In the genomic region with DNA sequence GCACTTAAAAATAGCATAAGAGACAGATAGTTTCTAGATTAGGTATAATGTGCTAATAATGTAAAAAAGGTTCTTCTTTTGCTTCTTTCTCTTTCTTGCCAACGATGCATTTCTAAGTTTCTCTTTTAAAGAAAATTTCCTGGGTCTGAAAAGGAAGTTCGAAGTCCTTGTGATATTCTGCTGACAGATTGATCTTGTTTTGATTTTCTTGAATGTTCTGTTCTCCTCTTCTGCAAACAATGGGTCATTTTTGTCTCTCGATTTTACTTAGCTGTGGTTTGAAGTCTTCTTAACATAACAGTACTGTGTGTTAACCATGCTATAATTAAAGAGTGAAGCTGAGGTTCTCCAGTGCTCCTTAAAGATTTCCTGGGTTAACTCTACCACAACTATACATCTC, we compare ENCODE assay signal across 9 cellular contexts.
DNase-seq lines count a peak whose midpoint lies in the region; ATAC-seq and TF ChIP-seq lines count a peak whose summit lies in the region.
"Had no signal": no experiment of that assay in that cellular context is flagged by ENCODE, and none has a peak within 500 bp of the region (broad histone marks: within the 10 kb centered on the region; RNA-seq: fewer than 3 reads in every experiment).

No MANE protein-coding gene starts in this region.

- 56 to 63% (median 60%) methylated on average over 3 of the region's 3 CpGs for WGBS in ovary, 3 donors
- WGBS in GM23248 (ENCODE audit: low coverage in 1 of 2, low lambda C conversion rate in 2 of 2, missing lambda C conversion rate in 2 of 2), 2 experiments, result 60 to 62% methylated on average over 3 of the region's 3 CpGs

- H3K4me1 Mint-ChIP-seq in memory B cell, result peaks cover 13% of the 10 kb centered on the region

- in situ Hi-C loops in GM23248 (cut with MboI), result no loop called here

- intact Hi-C loops in ovary (cut with DNase I), result no loop called here

- no peaks in the 10 kb centered on the region for H3K79me2 ChIP-seq in GM23248 (ENCODE audit: insufficient read depth)

- H3K36me3 Mint-ChIP-seq in memory B cell, result peaks cover 26% of the 10 kb centered on the region

- no peaks in the 10 kb centered on the region for H3K27me3 Mint-ChIP-seq in memory B cell

- TF ChIP-seq POLR2A in ovary (IDR thresholded peaks at IDR 0.05), result no peak

- H3K9me3 ChIP-seq in ovary (no peaks in the 10 kb centered on the region), GM23248 (ENCODE audit: low read depth) (no peaks in the 10 kb centered on the region)

- H3K4me3 Mint-ChIP-seq in memory B cell, result peak overlapping the region; percentile 55

- no peak for DNase-seq in memory B cell (ENCODE audit: low spot score in 2 of 2)
- DNase-seq in medulla oblongata (ENCODE audit: extremely low spot score), result no peak
- no peak for DNase-seq in ovary
- DNase-seq in COLO829 (ENCODE audit: low spot score), result no peak
- no peak for DNase-seq in GM23248
- DNase-seq: activated CD4-positive, alpha-beta T cell treated with anti-CD3 and anti-CD28 coated beads, Interleukin-2, amount 50 U/mL, for 1 hour had no signal

- no peaks in the 10 kb centered on the region for H4K20me1 ChIP-seq in GM23248 (ENCODE audit: insufficient read depth)

- ATAC-seq in GM18511 (IDR thresholded peaks at IDR 0.05; ENCODE audit: unreplicated experiment), result peak; percentile 64
- ATAC-seq in GM21576 (IDR thresholded peaks at IDR 0.05; ENCODE audit: unreplicated experiment), result peak; percentile 71
- ATAC-seq in HG03469 (IDR thresholded peaks at IDR 0.05; ENCODE audit: unreplicated experiment), result peak; percentile 63
- ATAC-seq in memory B cell (ENCODE audit: low read depth), result no peak

- H3K27ac ChIP-seq in ovary, result no peak overlapping the region
- H3K27ac ChIP-seq in GM23248, result no peak overlapping the region

- H3K27ac Mint-ChIP-seq in memory B cell, result peak overlapping the region; percentile 92

- TF ChIP-seq EP300 in ovary (IDR thresholded peaks at IDR 0.05), result no peak

- H2AFZ ChIP-seq in GM23248, result no peak overlapping the region

- H3K4me1 ChIP-seq in ovary (ENCODE audit: insufficient read depth) (no peaks in the 10 kb centered on the region), GM23248 (ENCODE audit: insufficient read depth) (peaks cover under 1% of the 10 kb centered on the region; the same call in 1 of the 2 replicates)

- no peaks in the 10 kb centered on the region; the same call in 1 of the 2 replicates for H3F3A ChIP-seq in GM23248 (ENCODE audit: insufficient read depth)

- H3K4me2 ChIP-seq in GM23248 (ENCODE audit: unreplicated experiment), result no peak overlapping the region

- TF ChIP-seq CTCF in ovary (IDR thresholded peaks at IDR 0.05), result no peak

- no peaks in the 10 kb centered on the region for H3K9me2 ChIP-seq in GM23248 (ENCODE audit: insufficient read depth)

- peaks cover 6% of the 10 kb centered on the region for H3K9me3 Mint-ChIP-seq in memory B cell

- H3K27me3 ChIP-seq in ovary (no peaks in the 10 kb centered on the region), GM23248 (replicated peaks; ENCODE audit: insufficient read depth) (no peaks in the 10 kb centered on the region)

- H3K9ac ChIP-seq in GM23248, result no peak overlapping the region

- no peaks in the 10 kb centered on the region for H3K36me3 ChIP-seq in ovary
- H3K36me3 ChIP-seq in GM23248 (ENCODE audit: low read depth), result no peaks in the 10 kb centered on the region

- H3K4me3 ChIP-seq in ovary (no peak overlapping the region), GM23248 (no peak overlapping the region)
